In the genomic region with DNA sequence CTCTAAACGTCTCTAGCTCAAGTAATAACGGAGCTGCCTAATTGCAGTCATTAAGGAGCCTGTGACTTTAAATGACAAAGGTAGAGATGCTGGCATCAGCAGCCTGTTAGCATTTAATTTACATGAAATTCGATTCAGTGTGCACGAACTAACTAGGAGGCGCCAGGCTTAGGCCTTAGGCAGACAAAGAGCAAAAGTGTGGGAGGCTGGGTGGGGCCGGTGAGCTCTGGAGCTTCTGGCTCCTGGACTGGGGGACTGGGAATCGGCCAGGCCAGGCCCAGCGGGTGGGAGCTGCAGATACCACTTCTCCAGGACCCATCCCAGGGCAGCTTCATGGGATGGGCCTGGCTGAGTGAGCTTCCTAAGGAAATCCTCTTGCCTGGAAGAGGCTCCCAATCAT, we compare ENCODE assay signal across 11 cellular contexts.
DNase-seq lines count a peak whose midpoint lies in the region; ATAC-seq and TF ChIP-seq lines count a peak whose summit lies in the region.
"Had no signal": no experiment of that assay in that cellular context is flagged by ENCODE, and none has a peak within 500 bp of the region (broad histone marks: within the 10 kb centered on the region; RNA-seq: fewer than 3 reads in every experiment).

No MANE protein-coding gene starts in this region.

- peaks cover 8% of the 10 kb centered on the region for H3K4me1 ChIP-seq in psoas muscle
- H3K4me1 ChIP-seq in CD4-positive, alpha-beta memory T cell (ENCODE audit: insufficient read depth, low read length) = no peaks in the 10 kb centered on the region

- no peaks in the 10 kb centered on the region for H3K36me3 ChIP-seq in H7 (replicated peaks; ENCODE audit: control insufficient read depth, insufficient read depth, low read length)
- no peaks in the 10 kb centered on the region for H3K36me3 ChIP-seq in psoas muscle (ENCODE audit: insufficient read depth in 1 of 2, low read depth in 1 of 2)
- H3K36me3 ChIP-seq in CD4-positive, alpha-beta memory T cell (ENCODE audit: insufficient read depth, low read length) = no peaks in the 10 kb centered on the region

- no peaks in the 10 kb centered on the region for H3K27me3 Mint-ChIP-seq in MCF 10A (ENCODE audit: insufficient read depth, unreplicated experiment)
- no peaks in the 10 kb centered on the region for H3K27me3 Mint-ChIP-seq in CD4-positive, alpha-beta memory T cell

- intact Hi-C loops in head of caudate nucleus (cut with DNase I) (no loop called here), psoas muscle (cut with DNase I) (no loop called here), MCF 10A (cut with micrococcal nuclease) (no loop called here)
- intact Hi-C loops in CD4-positive, alpha-beta memory T cell (cut with micrococcal nuclease) = no loop called here

- no peaks in the 10 kb centered on the region for H3K9me3 ChIP-seq in psoas muscle
- H3K9me3 ChIP-seq in CD4-positive, alpha-beta memory T cell (ENCODE audit: control insufficient read depth in 1 of 2, low read length in 2 of 2) = no peaks in the 10 kb centered on the region

- no peaks in the 10 kb centered on the region for H3K36me3 Mint-ChIP-seq in MCF 10A (ENCODE audit: insufficient read depth, unreplicated experiment)
- H3K36me3 Mint-ChIP-seq in CD4-positive, alpha-beta memory T cell = no peaks in the 10 kb centered on the region

- TF ChIP-seq CTCF in psoas muscle (IDR thresholded peaks at IDR 0.05) (no peak), MCF 10A (IDR thresholded peaks at IDR 0.05; ENCODE audit: unreplicated experiment) (no peak)

- no peaks in the 10 kb centered on the region for H3K9me3 Mint-ChIP-seq in MCF 10A (ENCODE audit: unreplicated experiment)
- no peaks in the 10 kb centered on the region for H3K9me3 Mint-ChIP-seq in CD4-positive, alpha-beta memory T cell

- BruUV-seq in MCF 10A (replicated peaks; lab: Mats Ljungman, UMichigan) = no TSS peak

- POLR2A ChIA-PET in MCF 10A (lab: Yijun Ruan, JAX) = no interaction called here
- POLR2A ChIA-PET in CD4-positive, alpha-beta memory T cell (lab: Charles Lee; ENCODE audit: partially characterized antibody) = no interaction called here

- peak overlapping the region; percentile 76 for H3K27ac ChIP-seq in psoas muscle
- no peak overlapping the region for H3K27ac ChIP-seq in CD4-positive, alpha-beta memory T cell (ENCODE audit: low read depth, low read length)
- H3K27ac ChIP-seq: VCaP had no signal

- H3K4me3 ChIP-seq in H7 (ENCODE audit: insufficient read depth, low read depth, low read length) = no peak overlapping the region
- H3K4me3 ChIP-seq in psoas muscle = no peak overlapping the region
- H3K4me3 ChIP-seq in CD4-positive, alpha-beta memory T cell (ENCODE audit: low read length in 2 of 2) = no peak overlapping the region

- DNase-seq in H7 = peak; percentile 79
- peak; percentile 86 for DNase-seq in NCI-H526 treated with DMSO at 0.1 percent for 48 hours (lab: John Stamatoyannopoulos, UW)
- DNase-seq in head of caudate nucleus = peak in 34 of 42 donors; percentile 11 to 73 (median 40)
- DNase-seq in psoas muscle = no peak
- no peak for DNase-seq in MCF 10A (ENCODE audit: unreplicated experiment)
- DNase-seq in CD4-positive, alpha-beta memory T cell = no peak
- DNase-seq in NCI-H774 (lab: John Stamatoyannopoulos, UW) = no peak
- DNase-seq in stimulated activated CD4-positive, alpha-beta T cell treated with anti-CD3 and anti-CD28 coated beads, Interleukin-1b, Interleukin-23, amount 100 ng/mL, for 48 hours = no peak
- DNase-seq: activated T-cell treated with anti-CD3 and anti-CD28 coated beads, Interleukin-2, amount 50 U/mL, for 1 hour; NCI-H2171 had no signal

- CTCF ChIA-PET in MCF 10A (lab: Yijun Ruan, JAX) = no interaction called here
- CTCF ChIA-PET in CD4-positive, alpha-beta memory T cell (lab: Charles Lee; ENCODE audit: partially characterized antibody) = interaction anchor here (0.7 kb wide), 1 partner anchor 14 kb away, joined by 3 read pairs; no protein-coding TSS in a partner anchor

- H3K27ac Mint-ChIP-seq in MCF 10A (ENCODE audit: low read depth, unreplicated experiment) = no peak overlapping the region
- no peak overlapping the region for H3K27ac Mint-ChIP-seq in CD4-positive, alpha-beta memory T cell

- H3K27me3 ChIP-seq in H7 (ENCODE audit: control insufficient read depth, insufficient read depth, low read length) = peaks cover 9% of the 10 kb centered on the region
- no peaks in the 10 kb centered on the region for H3K27me3 ChIP-seq in psoas muscle (ENCODE audit: insufficient read depth in 3 of 3, low read length in 2 of 3)
- no peaks in the 10 kb centered on the region for H3K27me3 ChIP-seq in CD4-positive, alpha-beta memory T cell (ENCODE audit: insufficient read depth, low read length)

- H3K4me3 Mint-ChIP-seq in MCF 10A (ENCODE audit: unreplicated experiment) = no peak overlapping the region
- no peak overlapping the region for H3K4me3 Mint-ChIP-seq in CD4-positive, alpha-beta memory T cell

- peak in 2 of 4 donors; percentile 11 to 16 for ATAC-seq in psoas muscle

- WGBS in psoas muscle, 3 donors = 29 to 49% (median 42%) methylated on average over 7 to 8 of the region's 8 CpGs

- H3K4me1 Mint-ChIP-seq in MCF 10A (ENCODE audit: insufficient read depth, unreplicated experiment) = peaks cover 5% of the 10 kb centered on the region
- H3K4me1 Mint-ChIP-seq in CD4-positive, alpha-beta memory T cell = peaks cover 0 to 9% (median 2%) of the 10 kb centered on the region in 4 donors

Comparison
In these comparisons a context has a peak if more than half of its experiments do, and no peak if none do; other contexts are left out.
1. DNase-seq: peak in H7 (single experiment), NCI-H526 treated with DMSO at 0.1 percent for 48 hours (single experiment) and head of caudate nucleus (34 of 42); none in psoas muscle (0 of 2), MCF 10A (single experiment), CD4-positive, alpha-beta memory T cell (0 of 5), NCI-H774 (single experiment) and stimulated activated CD4-positive, alpha-beta T cell treated with anti-CD3 and anti-CD28 coated beads, Interleukin-1b, Interleukin-23, amount 100 ng/mL, for 48 hours (single experiment).